In the genomic region with DNA sequence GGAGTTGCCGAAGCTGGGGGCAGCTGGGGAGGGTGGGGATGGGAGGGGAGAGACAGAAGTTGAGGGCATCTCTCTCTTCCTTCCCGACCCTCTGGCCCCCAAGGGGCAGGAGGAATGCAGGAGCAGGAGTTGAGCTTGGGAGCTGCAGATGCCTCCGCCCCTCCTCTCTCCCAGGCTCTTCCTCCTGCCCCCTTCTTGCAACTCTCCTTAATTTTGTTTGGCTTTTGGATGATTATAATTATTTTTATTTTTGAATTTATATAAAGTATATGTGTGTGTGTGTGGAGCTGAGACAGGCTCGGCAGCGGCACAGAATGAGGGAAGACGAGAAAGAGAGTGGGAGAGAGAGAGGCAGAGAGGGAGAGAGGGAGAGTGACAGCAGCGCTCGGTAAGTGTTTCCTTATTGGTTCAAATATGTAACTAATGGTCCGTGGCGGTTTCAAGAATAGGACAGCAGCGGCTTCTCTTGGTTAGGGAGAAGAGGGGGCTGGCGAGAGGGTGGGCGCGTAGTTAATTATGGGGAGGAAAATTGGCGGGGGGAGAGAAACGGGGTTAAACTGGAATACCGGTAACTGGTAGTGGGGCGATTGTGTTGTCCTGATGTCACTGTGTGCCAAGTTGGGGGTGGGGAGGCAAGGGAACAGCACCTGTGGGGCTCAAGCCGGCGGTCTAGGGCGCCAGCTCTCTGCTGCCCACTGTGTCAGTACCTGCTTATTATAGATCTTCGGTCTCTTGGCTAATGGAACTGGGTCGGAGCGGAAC, we compare ENCODE assay signal across 8 cellular contexts. TPM values are rescaled to one million over a fixed set of nuclear protein-coding genes. Genes with fewer than 3 reads are reported as not detected.
A peak's percentile ranks its signal among the peaks of the same experiment; 100 is the strongest.
DNase-seq lines count a peak whose midpoint lies in the region; ATAC-seq and TF ChIP-seq lines count a peak whose summit lies in the region.

No MANE protein-coding gene starts in this region.

- H3K4me1 ChIP-seq in colonic mucosa (peaks cover 6% of the 10 kb centered on the region), muscle layer of duodenum (ENCODE audit: control insufficient read depth in 1 of 2, insufficient read depth in 2 of 2, low read length in 2 of 2) (peaks cover 0 to 20% of the 10 kb centered on the region in 2 donors)

- TF ChIP-seq CTCF in AG04450 (IDR thresholded peaks at IDR 0.05; ENCODE audit: low read depth, low read length): no peak
- no peak for TF ChIP-seq CTCF in colonic mucosa (IDR thresholded peaks at IDR 0.05)

- intact Hi-C loops in colonic mucosa (cut with DNase I): no loop called here

- H3K36me3 ChIP-seq in colonic mucosa: no peaks in the 10 kb centered on the region
- H3K36me3 ChIP-seq in muscle layer of duodenum (ENCODE audit: control insufficient read depth in 1 of 2, insufficient read depth in 2 of 2, low read length in 2 of 2): no peaks in the 10 kb centered on the region

- CTCF ChIA-PET in AG04450 (lab: Charles Lee): interaction anchor here (1.2 to 1.3 kb wide), 2 partner anchors 10 to 184 kb away, joined by 4 to 12 read pairs; no protein-coding TSS in a partner anchor

- DNase-seq in AG04450 (ENCODE audit: low read depth, low spot score) (no peak), NCI-H748 treated with DMSO at 0.1 percent for 48 hours (lab: John Stamatoyannopoulos, UW) (peak; percentile 92), colonic mucosa (no peak), MV-4-11 (lab: John Stamatoyannopoulos, UW) (no peak), hepatic stellate cell (ENCODE audit: low spot score) (no peak)

- H3K9me3 ChIP-seq in AG04450 (ENCODE audit: control insufficient read depth, insufficient read depth, low read length) (peaks cover 12% of the 10 kb centered on the region; the same call in 1 of the 2 replicates), colonic mucosa (no peaks in the 10 kb centered on the region), muscle layer of duodenum (ENCODE audit: control insufficient read depth in 1 of 2, low read length in 2 of 2) (no peaks in the 10 kb centered on the region)

- H3K27me3 ChIP-seq in AG04450 (ENCODE audit: control insufficient read depth, insufficient read depth, low read length) (peaks cover 98% of the 10 kb centered on the region), colonic mucosa (peaks cover 97% of the 10 kb centered on the region), muscle layer of duodenum (ENCODE audit: low read depth, low read length) (peaks cover 77% of the 10 kb centered on the region)

- H3K27ac ChIP-seq in AG04450 (ENCODE audit: low read depth, low read length) (no peak overlapping the region), colonic mucosa (no peak overlapping the region), muscle layer of duodenum (ENCODE audit: low read length) (no peak overlapping the region)

- peak overlapping the region; percentile 40 to 73 for H3K9ac ChIP-seq in colonic mucosa (ENCODE audit: low read depth in 2 of 2, low read length in 2 of 2)

- peak; percentile 25 for ATAC-seq in GM18519 (IDR thresholded peaks at IDR 0.05; ENCODE audit: low FRiP score, unreplicated experiment)
- peak; percentile 13 for ATAC-seq in HG03097 (IDR thresholded peaks at IDR 0.05; ENCODE audit: low FRiP score, unreplicated experiment)

- POLR2A ChIA-PET in AG04450 (lab: Yijun Ruan, JAX): interaction anchor here (0.6 kb wide), 1 partner anchor 10 kb away, joined by 3 read pairs; no protein-coding TSS in a partner anchor

- H3K4me3 ChIP-seq in AG04450 (ENCODE audit: low read depth, low read length): peak overlapping the region; percentile 40
- peak overlapping the region; percentile 21 for H3K4me3 ChIP-seq in colonic mucosa
- peak overlapping the region; percentile 57 to 69 for H3K4me3 ChIP-seq in muscle layer of duodenum (ENCODE audit: low read depth in 1 of 2, low read length in 2 of 2)

RNA-seq across cellular contexts. Expression of a gene that starts 8.4 kb away (rescaled TPM):
- polyA plus RNA-seq in AG04450 (2011; rRNA removed): 0.05 TPM in 2 replicates
- not detected in 2 replicates for polyA minus RNA-seq in AG04450 (2011; rRNA and poly(A)+ RNA removed)
- not detected for total RNA-seq in colonic mucosa

RNA-seq across cellular contexts. Expression of a gene that starts 11.0 kb away (rescaled TPM):
- 0.02 TPM in 1 of 2 replicates, not detected in the other for polyA plus RNA-seq in AG04450 (2011; rRNA removed)
- polyA minus RNA-seq in AG04450 (2011; rRNA and poly(A)+ RNA removed): 0.14 TPM in 1 of 2 replicates, not detected in the other
- under 1 TPM in 1 of 2 donors, not detected in 1; 0.15 TPM for total RNA-seq in colonic mucosa

RNA-seq across cellular contexts. Expression of a gene that starts 15.6 kb away (rescaled TPM):
- not detected in 2 replicates for polyA plus RNA-seq in AG04450 (2011; rRNA removed)
- polyA minus RNA-seq in AG04450 (2011; rRNA and poly(A)+ RNA removed): not detected in 2 replicates
- total RNA-seq in colonic mucosa: not detected

RNA-seq across cellular contexts. Expression of a gene that starts 17.2 kb away (rescaled TPM):
- polyA plus RNA-seq in AG04450 (2011; rRNA removed): not detected in 2 replicates
- not detected in 2 replicates for polyA minus RNA-seq in AG04450 (2011; rRNA and poly(A)+ RNA removed)
- total RNA-seq in colonic mucosa: not detected

RNA-seq across cellular contexts. Expression of a gene that starts 32.3 kb away (rescaled TPM):
- not detected in 2 replicates for polyA plus RNA-seq in AG04450 (2011; rRNA removed)
- polyA minus RNA-seq in AG04450 (2011; rRNA and poly(A)+ RNA removed): not detected in 2 replicates
- not detected for total RNA-seq in colonic mucosa
